19 cellular contexts compared by ENCODE assay signal in genomic region chr7:134938141-134938540, GRCh38.
"Had no signal": no experiment of that assay in that cellular context is flagged by ENCODE, and none has a peak within 500 bp of the region (broad histone marks: within the 10 kb centered on the region; RNA-seq: fewer than 3 reads in every experiment).

No MANE protein-coding gene starts in this region.

- ATAC-seq: gastrocnemius medialis; heart right ventricle; left colon; naive thymus-derived CD4-positive, alpha-beta T cell had no signal

- H3K27ac ChIP-seq: neutrophil had no signal

- H3K4me3 ChIP-seq: dorsolateral prefrontal cortex, gastrocnemius medialis, heart right ventricle, lung, skin epidermis had no signal

- H3K9me3 ChIP-seq: gastrocnemius medialis, heart right ventricle, neutrophil had no signal

- DNase-seq: activated CD4-positive, alpha-beta T cell treated with anti-CD3 and anti-CD28 coated beads, Interleukin-2, amount 10 ng/mL, durations not matched to agents 7 days and 5 days; activated CD4-positive, CD25-positive, alpha-beta regulatory T cell; activated CD8-positive, alpha-beta memory T cell treated with anti-CD3 and anti-CD28 coated beads for 24 hours; activated naive CD4-positive, alpha-beta T cell treated with Interleukin-2 at 50 U/mL for 16 hours; anterior cingulate cortex; dorsolateral prefrontal cortex; endodermal cell; gastrocnemius medialis; heart right ventricle; left colon; naive thymus-derived CD4-positive, alpha-beta T cell; retina; stimulated activated CD4-positive, alpha-beta T cell treated with anti-CD3 and anti-CD28 coated beads, Interleukin-4, amount 100 ng/mL, for 24 hours; stimulated activated naive CD4-positive, alpha-beta T cell; substantia nigra; SW 1271 had no signal

- H3K27me3 ChIP-seq: dorsolateral prefrontal cortex, gastrocnemius medialis, heart right ventricle, neutrophil had no signal

- H3K36me3 ChIP-seq: gastrocnemius medialis, neutrophil had no signal
